ENCODE assay signal across 19 cellular contexts in the genomic region with DNA sequence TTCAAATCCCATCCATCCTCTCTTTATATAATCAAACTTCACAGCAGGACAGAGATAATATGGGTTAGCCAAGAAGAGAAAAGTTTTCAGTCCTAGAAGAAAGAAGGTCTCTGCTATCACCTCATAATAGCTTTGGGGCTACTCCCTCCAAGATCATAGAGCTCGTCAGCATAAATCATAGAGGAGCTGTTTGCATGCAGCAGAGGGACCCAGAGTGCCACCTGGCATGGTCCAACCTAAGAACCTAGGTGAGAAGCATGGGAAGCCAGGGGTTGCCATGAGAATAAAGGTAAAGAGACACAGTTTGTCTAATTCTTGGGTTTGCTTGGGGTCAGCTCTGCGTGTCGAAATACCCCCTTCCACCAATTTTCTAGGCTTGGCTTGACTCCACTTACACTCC.
DNase-seq lines count a peak whose midpoint lies in the region; ATAC-seq and TF ChIP-seq lines count a peak whose summit lies in the region.
"Had no signal": no experiment of that assay in that cellular context is flagged by ENCODE, and none has a peak within 500 bp of the region (broad histone marks: within the 10 kb centered on the region; RNA-seq: fewer than 3 reads in every experiment).

No MANE protein-coding gene starts in this region.

- no peaks in the 10 kb centered on the region for H3K4me1 Mint-ChIP-seq in activated CD8-positive, alpha-beta T cell treated with anti-CD3 and anti-CD28 coated beads for 36 hours (ENCODE audit: low read depth)
- no peaks in the 10 kb centered on the region for H3K4me1 Mint-ChIP-seq in activated CD8-positive, alpha-beta T cell treated with anti-CD3 and anti-CD28 coated beads, Interleukin-2, amount 10 ng/mL, durations not matched to agents 7 days and 5 days (ENCODE audit: low read depth)
- peaks cover 84% of the 10 kb centered on the region for H3K4me1 Mint-ChIP-seq in nephron
- no peaks in the 10 kb centered on the region for H3K4me1 Mint-ChIP-seq in CD4-positive, alpha-beta memory T cell
- H3K4me1 Mint-ChIP-seq: naive thymus-derived CD4-positive, alpha-beta T cell had no signal

- H3K4me3 Mint-ChIP-seq in activated CD8-positive, alpha-beta T cell treated with anti-CD3 and anti-CD28 coated beads for 36 hours: no peak overlapping the region
- no peak overlapping the region for H3K4me3 Mint-ChIP-seq in activated CD8-positive, alpha-beta T cell treated with anti-CD3 and anti-CD28 coated beads, Interleukin-2, amount 10 ng/mL, durations not matched to agents 7 days and 5 days
- H3K4me3 Mint-ChIP-seq in nephron: no peak overlapping the region
- H3K4me3 Mint-ChIP-seq in CD4-positive, alpha-beta memory T cell: no peak overlapping the region
- H3K4me3 Mint-ChIP-seq: endodermal cell; naive thymus-derived CD4-positive, alpha-beta T cell had no signal

- CTCF ChIA-PET in activated CD8-positive, alpha-beta T cell treated with anti-CD3 and anti-CD28 coated beads for 36 hours (lab: Charles Lee): interaction anchor here (1.1 kb wide), 1 partner anchor 47 kb away, joined by 3 read pairs; no protein-coding TSS in a partner anchor
- CTCF ChIA-PET in activated CD8-positive, alpha-beta T cell treated with anti-CD3 and anti-CD28 coated beads, Interleukin-2, amount 10 ng/mL, durations not matched to agents 7 days and 5 days (lab: Charles Lee): interaction anchor here (0.8 to 1.4 kb wide), 2 partner anchors 112 to 345 kb away, joined by 3 to 6 read pairs; no protein-coding TSS in a partner anchor
- CTCF ChIA-PET in CD4-positive, alpha-beta memory T cell (lab: Charles Lee; ENCODE audit: partially characterized antibody): no interaction called here

- peaks cover 5% of the 10 kb centered on the region for H3K9me3 ChIP-seq in WERI-Rb-1 (ENCODE audit: severe bottlenecking)
- H3K9me3 ChIP-seq in CD4-positive, alpha-beta memory T cell (ENCODE audit: control insufficient read depth in 1 of 2, low read length in 2 of 2): no peaks in the 10 kb centered on the region

- H3K36me3 Mint-ChIP-seq in activated CD8-positive, alpha-beta T cell treated with anti-CD3 and anti-CD28 coated beads for 36 hours (ENCODE audit: low read depth): no peaks in the 10 kb centered on the region
- no peaks in the 10 kb centered on the region for H3K36me3 Mint-ChIP-seq in activated CD8-positive, alpha-beta T cell treated with anti-CD3 and anti-CD28 coated beads, Interleukin-2, amount 10 ng/mL, durations not matched to agents 7 days and 5 days (ENCODE audit: low read depth)
- no peaks in the 10 kb centered on the region for H3K36me3 Mint-ChIP-seq in nephron (ENCODE audit: low read depth)
- no peaks in the 10 kb centered on the region for H3K36me3 Mint-ChIP-seq in CD4-positive, alpha-beta memory T cell
- H3K36me3 Mint-ChIP-seq: activated naive CD4-positive, alpha-beta T cell treated with anti-CD3 and anti-CD28 coated beads, Interleukin-2, amount 50 U/mL, for 72 hours; naive thymus-derived CD4-positive, alpha-beta T cell had no signal

- TF ChIP-seq CTCF in activated CD8-positive, alpha-beta T cell treated with anti-CD3 and anti-CD28 coated beads for 36 hours (IDR thresholded peaks at IDR 0.05): no peak
- TF ChIP-seq CTCF in LNCaP clone FGC (IDR thresholded peaks at IDR 0.05; ENCODE audit: control insufficient read depth, extremely low read depth, insufficient read depth): 0 out of 2 replicates have a peak, but pooled peaks have one; percentile 2
- peak; percentile 22; the same call in 1 of the 2 replicates for TF ChIP-seq CTCF in WERI-Rb-1 (IDR thresholded peaks at IDR 0.05; ENCODE audit: low read depth, low read length)
- no peak for TF ChIP-seq CTCF in nephron (IDR thresholded peaks at IDR 0.05; ENCODE audit: unreplicated experiment in 3 of 3)
- no peak for TF ChIP-seq CTCF in GM13976 (IDR thresholded peaks at IDR 0.05; ENCODE audit: borderline replicate concordance, control extremely low read depth, extremely low read depth, insufficient read depth, missing control alignments)

- DNase-seq in activated CD8-positive, alpha-beta T cell treated with anti-CD3 and anti-CD28 coated beads for 36 hours: peak; percentile 9
- DNase-seq in activated CD8-positive, alpha-beta T cell treated with anti-CD3 and anti-CD28 coated beads, Interleukin-2, amount 10 ng/mL, durations not matched to agents 7 days and 5 days: no peak
- DNase-seq in LNCaP clone FGC (ENCODE audit: low read depth) (no peak), WERI-Rb-1 (no peak), GM13976 (ENCODE audit: low spot score) (no peak)
- no peak for DNase-seq in CD4-positive, alpha-beta memory T cell
- DNase-seq: activated CD4-positive, alpha-beta T cell treated with anti-CD3 and anti-CD28 coated beads, Interleukin-2, amount 50 U/mL, for 48 hours; activated T-cell treated with anti-CD3 and anti-CD28 coated beads, Interleukin-2, amount 50 U/mL, for 1 hour; EL; endodermal cell; Kasumi-1; mammary epithelial cell; RPMI8226; stimulated activated CD4-positive, alpha-beta T cell treated with anti-CD3 and anti-CD28 coated beads, Interleukin-2, amount 100 ng/mL, for 24 hours; SW 1271 had no signal

- intact Hi-C loops in activated CD8-positive, alpha-beta T cell treated with anti-CD3 and anti-CD28 coated beads for 36 hours (cut with micrococcal nuclease): no loop called here
- intact Hi-C loops in CD4-positive, alpha-beta memory T cell (cut with micrococcal nuclease): loop anchor here (5.0 kb wide), 1 partner anchor 109 kb away; no protein-coding TSS in a partner anchor

- H3K27me3 ChIP-seq in WERI-Rb-1 (ENCODE audit: insufficient read depth, low read depth, severe bottlenecking): no peaks in the 10 kb centered on the region
- H3K27me3 ChIP-seq in CD4-positive, alpha-beta memory T cell (ENCODE audit: insufficient read depth, low read length): no peaks in the 10 kb centered on the region

- no peak overlapping the region for H3K27ac Mint-ChIP-seq in activated CD8-positive, alpha-beta T cell treated with anti-CD3 and anti-CD28 coated beads for 36 hours
- no peak overlapping the region for H3K27ac Mint-ChIP-seq in activated CD8-positive, alpha-beta T cell treated with anti-CD3 and anti-CD28 coated beads, Interleukin-2, amount 10 ng/mL, durations not matched to agents 7 days and 5 days
- peak overlapping the region; percentile 14 to 93 (median 87) for H3K27ac Mint-ChIP-seq in nephron
- H3K27ac Mint-ChIP-seq in CD4-positive, alpha-beta memory T cell: no peak overlapping the region
- H3K27ac Mint-ChIP-seq: activated naive CD4-positive, alpha-beta T cell treated with anti-CD3 and anti-CD28 coated beads, Interleukin-2, amount 50 U/mL, for 72 hours; endodermal cell; naive thymus-derived CD4-positive, alpha-beta T cell had no signal

- POLR2A ChIA-PET in activated CD8-positive, alpha-beta T cell treated with anti-CD3 and anti-CD28 coated beads for 36 hours (lab: Charles Lee): no interaction called here
- POLR2A ChIA-PET in activated CD8-positive, alpha-beta T cell treated with anti-CD3 and anti-CD28 coated beads, Interleukin-2, amount 10 ng/mL, durations not matched to agents 7 days and 5 days (lab: Charles Lee): no interaction called here
- POLR2A ChIA-PET in CD4-positive, alpha-beta memory T cell (lab: Charles Lee; ENCODE audit: partially characterized antibody): no interaction called here

- in situ Hi-C loops in GM13976 (cut with MboI; ENCODE audit: low sequenced_read_pairs, unreplicated experiment): no loop called here

- H3K36me3 ChIP-seq in WERI-Rb-1: no peaks in the 10 kb centered on the region
- H3K36me3 ChIP-seq in CD4-positive, alpha-beta memory T cell (ENCODE audit: insufficient read depth, low read length): no peaks in the 10 kb centered on the region

- H3K9me3 Mint-ChIP-seq in activated CD8-positive, alpha-beta T cell treated with anti-CD3 and anti-CD28 coated beads for 36 hours: no peaks in the 10 kb centered on the region
- no peaks in the 10 kb centered on the region for H3K9me3 Mint-ChIP-seq in activated CD8-positive, alpha-beta T cell treated with anti-CD3 and anti-CD28 coated beads, Interleukin-2, amount 10 ng/mL, durations not matched to agents 7 days and 5 days (ENCODE audit: insufficient read depth)
- no peaks in the 10 kb centered on the region for H3K9me3 Mint-ChIP-seq in nephron
- peaks cover 0 to 3% (median 0%) of the 10 kb centered on the region in 8 donors for H3K9me3 Mint-ChIP-seq in CD4-positive, alpha-beta memory T cell
- H3K9me3 Mint-ChIP-seq: activated naive CD4-positive, alpha-beta T cell treated with anti-CD3 and anti-CD28 coated beads, Interleukin-2, amount 50 U/mL, for 72 hours; endodermal cell had no signal

- no peak for ATAC-seq in activated CD8-positive, alpha-beta T cell treated with anti-CD3 and anti-CD28 coated beads for 36 hours
- no peak for ATAC-seq in activated CD8-positive, alpha-beta T cell treated with anti-CD3 and anti-CD28 coated beads, Interleukin-2, amount 10 ng/mL, durations not matched to agents 7 days and 5 days
- ATAC-seq: activated naive CD4-positive, alpha-beta T cell treated with anti-CD3 and anti-CD28 coated beads, Interleukin-2, amount 50 U/mL, for 72 hours; naive thymus-derived CD4-positive, alpha-beta T cell had no signal

- H3K4me3 ChIP-seq in LNCaP clone FGC (ENCODE audit: low read depth, low read length) (no peak overlapping the region), WERI-Rb-1 (ENCODE audit: low read depth, low read length) (no peak overlapping the region)
- H3K4me3 ChIP-seq in CD4-positive, alpha-beta memory T cell (ENCODE audit: low read length in 2 of 2): no peak overlapping the region

- no peaks in the 10 kb centered on the region for H3K4me1 ChIP-seq in CD4-positive, alpha-beta memory T cell (ENCODE audit: insufficient read depth, low read length)
- H3K4me1 ChIP-seq: parathyroid adenoma had no signal

- H3K27ac ChIP-seq in WERI-Rb-1: no peak overlapping the region
- no peak overlapping the region for H3K27ac ChIP-seq in CD4-positive, alpha-beta memory T cell (ENCODE audit: low read depth, low read length)
- H3K27ac ChIP-seq: parathyroid adenoma had no signal

- peaks cover 24% of the 10 kb centered on the region for H3K27me3 Mint-ChIP-seq in activated CD8-positive, alpha-beta T cell treated with anti-CD3 and anti-CD28 coated beads for 36 hours
- H3K27me3 Mint-ChIP-seq in activated CD8-positive, alpha-beta T cell treated with anti-CD3 and anti-CD28 coated beads, Interleukin-2, amount 10 ng/mL, durations not matched to agents 7 days and 5 days (ENCODE audit: low read depth): peaks cover 38% of the 10 kb centered on the region
- peaks cover 4% of the 10 kb centered on the region for H3K27me3 Mint-ChIP-seq in nephron (ENCODE audit: low read depth)
- H3K27me3 Mint-ChIP-seq in CD4-positive, alpha-beta memory T cell: peaks cover 14 to 26% of the 10 kb centered on the region in 2 donors

Comparison
In these comparisons a context has a peak if more than half of its experiments do, and no peak if none do; other contexts are left out.
1. H3K27ac Mint-ChIP-seq: peak in nephron (3 of 3); none in activated CD8-positive, alpha-beta T cell treated with anti-CD3 and anti-CD28 coated beads for 36 hours (single experiment), activated CD8-positive, alpha-beta T cell treated with anti-CD3 and anti-CD28 coated beads, Interleukin-2, amount 10 ng/mL, durations not matched to agents 7 days and 5 days (single experiment) and CD4-positive, alpha-beta memory T cell (0 of 7).
2. CTCF ChIP-seq: peak in LNCaP clone FGC (single experiment) and WERI-Rb-1 (single experiment); none in activated CD8-positive, alpha-beta T cell treated with anti-CD3 and anti-CD28 coated beads for 36 hours (single experiment), nephron (0 of 3) and GM13976 (single experiment).